Comparison of ENCODE assay signal across 31 cellular contexts in the genomic region with DNA sequence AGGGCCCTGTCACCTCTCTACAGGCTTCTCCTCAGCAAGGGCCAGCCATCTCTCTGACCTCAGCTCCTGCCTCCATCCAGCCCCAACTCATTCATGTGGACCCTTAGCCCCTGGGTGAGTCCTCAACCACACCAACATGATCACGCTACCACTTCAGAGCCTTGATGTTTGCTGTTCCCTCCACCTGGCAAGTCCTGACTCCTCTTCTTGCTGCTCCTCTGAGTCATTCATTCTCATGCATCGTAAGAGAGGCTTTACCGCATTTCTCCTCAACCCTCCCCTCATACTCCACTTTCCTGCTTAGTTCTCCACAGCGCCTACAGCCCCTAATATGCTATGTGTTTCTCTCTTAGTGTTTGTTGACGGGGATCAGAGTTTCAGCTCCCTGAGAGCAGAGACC.
"Had no signal": no experiment of that assay in that cellular context is flagged by ENCODE, and none has a peak within 500 bp of the region (broad histone marks: within the 10 kb centered on the region; RNA-seq: fewer than 3 reads in every experiment).

No MANE protein-coding gene starts in this region.

- H3K27ac ChIP-seq: ovary, parathyroid adenoma, psoas muscle, right lobe of liver, sigmoid colon, suprapubic skin, testis, tibial artery, transverse colon, upper lobe of right lung, uterus had no signal

- H3K36me3 ChIP-seq: ovary, right lobe of liver, sigmoid colon, suprapubic skin, tibial artery, transverse colon, upper lobe of right lung, uterus had no signal

- DNase-seq: naive thymus-derived CD8-positive, alpha-beta T cell; nephron progenitor cell; occipital lobe; ovary; posterior cingulate gyrus; psoas muscle; right cardiac atrium; right lobe of liver; sigmoid colon; small intestine; stimulated activated CD4-positive, alpha-beta T cell treated with anti-CD3 and anti-CD28 coated beads, Interleukin-15, amount 100 ng/mL, for 24 hours; stimulated activated CD4-positive, alpha-beta T cell treated with anti-CD3 and anti-CD28 coated beads, Interleukin-2, amount 100 ng/mL, for 24 hours; stimulated activated CD4-positive, alpha-beta T cell treated with anti-CD3 and anti-CD28 coated beads, Interleukin-2, amount 100 ng/mL, for 48 hours; stimulated activated CD4-positive, alpha-beta T cell treated with anti-CD3 and anti-CD28 coated beads, Interleukin-4, amount 100 ng/mL, for 4 hours; stimulated activated CD8-positive, alpha-beta memory T cell treated with anti-CD3 and anti-CD28 coated beads, Interleukin-4, amount 100 ng/mL, for 48 hours; stimulated activated naive CD4-positive, alpha-beta T cell; stimulated activated naive CD8-positive, alpha-beta T cell treated with anti-CD3 and anti-CD28 coated beads, Interleukin-15, amount 100 ng/mL, for 72 hours; stimulated activated naive CD8-positive, alpha-beta T cell treated with anti-CD3 and anti-CD28 coated beads, Interleukin-15, Interleukin-2, amounts not matched to agents 100 U/mL and 50 U/mL, for 24 hours; substantia nigra; testis; tibial artery; transverse colon; upper lobe of right lung; uterus had no signal

- H3K27me3 Mint-ChIP-seq: stimulated activated naive CD8-positive, alpha-beta T cell treated with anti-CD3 and anti-CD28 coated beads, Interleukin-15, amount 100 ng/mL, for 72 hours had no signal

- H3K9ac ChIP-seq: parathyroid adenoma had no signal

- H3K4me3 ChIP-seq: ovary, psoas muscle, right lobe of liver, sigmoid colon, suprapubic skin, testis, tibial artery, transverse colon, upper lobe of right lung, uterus had no signal

- H3K36me3 Mint-ChIP-seq: naive thymus-derived CD8-positive, alpha-beta T cell; natural killer cell treated with Interleukin-12 subunit alpha and Interleukin-12 subunit beta and Interleukin-15 and Interleukin-18, amount 100 ng/mL, for 72 hours; stimulated activated memory B cell treated with anti-CD40 and anti-IgM and Interleukin-4, amounts not matched to agents 10 μg/mL and 1 μg/mL and 100 μg/mL, for 72 hours; type B pancreatic cell had no signal

- ATAC-seq: naive thymus-derived CD8-positive, alpha-beta T cell; natural killer cell treated with Interleukin-12 subunit alpha and Interleukin-12 subunit beta and Interleukin-15 and Interleukin-18, amount 100 ng/mL, for 72 hours; psoas muscle; right cardiac atrium; right lobe of liver; stimulated activated memory B cell treated with anti-CD40 and anti-IgM and Interleukin-4, amounts not matched to agents 10 μg/mL and 1 μg/mL and 100 μg/mL, for 72 hours; stimulated activated naive CD8-positive, alpha-beta T cell treated with anti-CD3 and anti-CD28 coated beads, Interleukin-15, amount 100 ng/mL, for 72 hours; stimulated activated naive CD8-positive, alpha-beta T cell treated with anti-CD3 and anti-CD28 coated beads, Interleukin-15, Interleukin-2, amounts not matched to agents 100 U/mL and 50 U/mL, for 24 hours; upper lobe of right lung had no signal

- H3K4me1 ChIP-seq: parathyroid adenoma, psoas muscle, right lobe of liver, sigmoid colon, suprapubic skin, testis, tibial artery, transverse colon, upper lobe of right lung, uterus had no signal

- H3K27me3 ChIP-seq: ovary, right lobe of liver, sigmoid colon, testis, transverse colon, upper lobe of right lung, uterus had no signal

- H3K27ac Mint-ChIP-seq: natural killer cell treated with Interleukin-12 subunit alpha and Interleukin-12 subunit beta and Interleukin-15 and Interleukin-18, amount 100 ng/mL, for 72 hours; nephron progenitor cell; progenitor cell of endocrine pancreas; stimulated activated memory B cell treated with anti-CD40 and anti-IgM and Interleukin-4, amounts not matched to agents 10 μg/mL and 1 μg/mL and 100 μg/mL, for 72 hours; type B pancreatic cell had no signal

- H3K9me3 ChIP-seq: ovary, psoas muscle, right lobe of liver, sigmoid colon, suprapubic skin, testis, tibial artery, transverse colon, upper lobe of right lung, uterus had no signal

- H3K4me1 Mint-ChIP-seq: neural crest cell; stimulated activated memory B cell treated with anti-CD40 and anti-IgM and Interleukin-4, amounts not matched to agents 10 μg/mL and 1 μg/mL and 100 μg/mL, for 72 hours; stimulated activated naive CD8-positive, alpha-beta T cell treated with anti-CD3 and anti-CD28 coated beads, Interleukin-15, amount 100 ng/mL, for 72 hours had no signal

- H3K4me3 Mint-ChIP-seq: naive thymus-derived CD8-positive, alpha-beta T cell; natural killer cell treated with Interleukin-12 subunit alpha and Interleukin-12 subunit beta and Interleukin-15 and Interleukin-18, amount 100 ng/mL, for 72 hours; nephron progenitor cell; neural crest cell; stimulated activated memory B cell treated with anti-CD40 and anti-IgM and Interleukin-4, amounts not matched to agents 10 μg/mL and 1 μg/mL and 100 μg/mL, for 72 hours; stimulated activated naive CD8-positive, alpha-beta T cell treated with anti-CD3 and anti-CD28 coated beads, Interleukin-15, amount 100 ng/mL, for 72 hours; type B pancreatic cell had no signal

- FAIRE-seq: small intestine had no signal

- H2AFZ ChIP-seq: parathyroid adenoma had no signal
